Comparison of ENCODE assay signal across 8 cellular contexts in the genomic region with DNA sequence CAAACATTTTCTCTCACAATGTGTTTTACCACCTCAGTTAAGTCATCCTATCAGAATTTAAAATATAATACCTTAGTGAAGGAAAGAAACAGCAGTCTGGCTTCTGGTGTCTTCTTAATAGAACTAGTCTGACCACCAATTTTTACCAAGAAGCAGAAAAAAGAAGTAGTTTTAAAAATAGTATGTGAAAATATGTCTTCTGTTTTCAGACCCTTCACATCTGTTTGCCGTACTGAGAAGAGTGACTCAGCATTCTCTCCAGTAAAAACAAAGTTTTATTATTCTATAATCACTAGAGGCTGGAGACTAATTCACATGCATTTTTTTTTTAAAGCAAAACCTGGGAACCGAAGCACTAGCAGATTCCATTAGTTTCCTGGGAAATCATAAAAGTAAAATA.
A peak's percentile ranks its signal among the peaks of the same experiment; 100 is the strongest.
DNase-seq lines count a peak whose midpoint lies in the region; ATAC-seq and TF ChIP-seq lines count a peak whose summit lies in the region.

No MANE protein-coding gene starts in this region.

- intact Hi-C loops in esophagus muscularis mucosa (cut with DNase I) = no loop called here
- intact Hi-C loops in vagina (cut with DNase I) = no loop called here

- H3K36me3 ChIP-seq in esophagus muscularis mucosa = no peaks in the 10 kb centered on the region
- H3K36me3 ChIP-seq in vagina = no peaks in the 10 kb centered on the region

- TF ChIP-seq CTCF in esophagus muscularis mucosa (IDR thresholded peaks at IDR 0.05) (no peak), vagina (IDR thresholded peaks at IDR 0.05) (no peak)

- H3K27me3 ChIP-seq in esophagus muscularis mucosa (no peaks in the 10 kb centered on the region), vagina (no peaks in the 10 kb centered on the region)

- H3K9me3 Mint-ChIP-seq in effector memory CD8-positive, alpha-beta T cell = peaks cover 0 to 6% of the 10 kb centered on the region in 2 donors

- DNase-seq in MV-4-11 (lab: John Stamatoyannopoulos, UW) (peak; percentile 60), kidney glomerular epithelial cell (lab: John Stamatoyannopoulos, UW) (peak; percentile 2), cerebellar nuclear complex (lab: John Stamatoyannopoulos, UW) (no peak), esophagus muscularis mucosa (ENCODE audit: extremely low spot score) (no peak), vagina (ENCODE audit: extremely low spot score in 2 of 2) (no peak)
- no peak for DNase-seq in effector memory CD8-positive, alpha-beta T cell

- H3K4me3 ChIP-seq in esophagus muscularis mucosa (peak overlapping the region in 2 of 4 donors; percentile 20 to 29), vagina (peak overlapping the region in 1 of 2 donors; percentile 3)

- H3K4me1 Mint-ChIP-seq in effector memory CD8-positive, alpha-beta T cell (ENCODE audit: low read depth in 2 of 2) = no peaks in the 10 kb centered on the region

- ATAC-seq in GM18505 (IDR thresholded peaks at IDR 0.05; ENCODE audit: unreplicated experiment) = peak; percentile 56
- peak; percentile 46 for ATAC-seq in HG02623 (IDR thresholded peaks at IDR 0.05; ENCODE audit: unreplicated experiment)
- ATAC-seq in effector memory CD8-positive, alpha-beta T cell (replicated peaks) = no peak

- H3K9me3 ChIP-seq in esophagus muscularis mucosa (no peaks in the 10 kb centered on the region), vagina (no peaks in the 10 kb centered on the region)

- TF ChIP-seq POLR2A in GM18505 (IDR thresholded peaks at IDR 0.05; ENCODE audit: borderline replicate concordance, extremely low read depth, insufficient read depth, insufficient read length) (peak; percentile 45), esophagus muscularis mucosa (IDR thresholded peaks at IDR 0.05; ENCODE audit: low read depth) (no peak), vagina (IDR thresholded peaks at IDR 0.05) (no peak)

- H3K27ac ChIP-seq in esophagus muscularis mucosa (replicated peaks in 1 of 4) = no peak overlapping the region
- no peak overlapping the region for H3K27ac ChIP-seq in vagina

- H3K4me1 ChIP-seq in esophagus muscularis mucosa = peaks cover 0 to 7% (median 6%) of the 10 kb centered on the region in 4 donors
- H3K4me1 ChIP-seq in vagina = no peaks in the 10 kb centered on the region

- no peak for TF ChIP-seq EP300 in esophagus muscularis mucosa (IDR thresholded peaks at IDR 0.05)

- no peak overlapping the region for H3K4me3 Mint-ChIP-seq in effector memory CD8-positive, alpha-beta T cell

- H3K27me3 Mint-ChIP-seq in effector memory CD8-positive, alpha-beta T cell = no peaks in the 10 kb centered on the region

- no peak overlapping the region for H3K27ac Mint-ChIP-seq in effector memory CD8-positive, alpha-beta T cell

- 11% methylated on average over 2 of the region's 2 CpGs for WGBS in esophagus muscularis mucosa

- H3K36me3 Mint-ChIP-seq in effector memory CD8-positive, alpha-beta T cell (ENCODE audit: insufficient read depth) = no peaks in the 10 kb centered on the region

Comparison
In these comparisons a context has a peak if more than half of its experiments do, and no peak if none do; other contexts are left out.
1. DNase-seq: peak in MV-4-11 (single experiment) and kidney glomerular epithelial cell (single experiment); none in cerebellar nuclear complex (0 of 2), effector memory CD8-positive, alpha-beta T cell (0 of 3), esophagus muscularis mucosa (single experiment) and vagina (0 of 2).